ENCODE assay signal across 8 cellular contexts in genomic region chr17:385195-385835, GRCh38. TPM values are rescaled to one million over a fixed set of nuclear protein-coding genes. Genes with fewer than 3 reads are reported as not detected.
DNase-seq lines count a peak whose midpoint lies in the region; ATAC-seq and TF ChIP-seq lines count a peak whose summit lies in the region.

No MANE protein-coding gene starts in this region.

- peak; percentile 25 to 41 (median 36) for ATAC-seq in natural killer cell
- ATAC-seq in GM18867 (IDR thresholded peaks at IDR 0.05; ENCODE audit: unreplicated experiment): no peak
- ATAC-seq in HG02763 (IDR thresholded peaks at IDR 0.05; ENCODE audit: unreplicated experiment): no peak

- H3K27me3 Mint-ChIP-seq in natural killer cell (ENCODE audit: low read depth in 2 of 2): peaks cover 8 to 19% of the 10 kb centered on the region in 2 donors

- peak overlapping the region; percentile 79 for H3K27ac ChIP-seq in WERI-Rb-1

- H3K4me3 ChIP-seq in WERI-Rb-1 (ENCODE audit: low read depth, low read length) (peak overlapping the region; percentile 61), epithelial cell of esophagus (ENCODE audit: low read length) (no peak overlapping the region)

- peak overlapping the region in 1 of 2 donors; percentile 21 for H3K27ac Mint-ChIP-seq in natural killer cell

- no peaks in the 10 kb centered on the region for H3K9me3 Mint-ChIP-seq in natural killer cell

- no peaks in the 10 kb centered on the region for H3K36me3 Mint-ChIP-seq in natural killer cell

- no peaks in the 10 kb centered on the region for H3K36me3 ChIP-seq in WERI-Rb-1

- TF ChIP-seq CTCF in WERI-Rb-1 (IDR thresholded peaks at IDR 0.05; ENCODE audit: low read depth, low read length) (no peak), epithelial cell of esophagus (IDR thresholded peaks at IDR 0.05; ENCODE audit: insufficient read depth, low read depth, low read length, missing control alignments) (no peak), natural killer cell (IDR thresholded peaks at IDR 0.05) (no peak)

- H3K27me3 ChIP-seq in WERI-Rb-1 (ENCODE audit: insufficient read depth, low read depth, severe bottlenecking): no peaks in the 10 kb centered on the region

- H3K9me3 ChIP-seq in WERI-Rb-1 (ENCODE audit: severe bottlenecking): no peaks in the 10 kb centered on the region

- peak overlapping the region; percentile 79 for H3K4me3 Mint-ChIP-seq in natural killer cell

- intact Hi-C loops in natural killer cell (cut with micrococcal nuclease): loop anchor here (5.0 kb wide), 1 partner anchor 243 kb away; a partner anchor contains a TSS

- H3K4me1 Mint-ChIP-seq in natural killer cell: peaks cover 21 to 31% of the 10 kb centered on the region in 2 donors

- DNase-seq in activated T-cell treated with anti-CD3 and anti-CD28 coated beads for 48 hours (ENCODE audit: low read depth): peak; percentile 15
- DNase-seq in activated T-cell treated with anti-CD3 and anti-CD28 coated beads for 4 hours: no peak
- peak; percentile 49 for DNase-seq in WERI-Rb-1
- peak; percentile 10 for DNase-seq in epithelial cell of esophagus (ENCODE audit: low read depth)
- no peak for DNase-seq in natural killer cell
- no peak for DNase-seq in amniotic stem cell (lab: John Stamatoyannopoulos, UW)

RNA-seq across cellular contexts. Expression of gene RPH3AL, which starts 32.7 kb away (rescaled TPM):
- 1 to 10 TPM; 7.2 to 9.9 (median 7.9) TPM for total RNA-seq in natural killer cell

Comparison
In these comparisons a context has a peak if more than half of its experiments do, and no peak if none do; other contexts are left out.
1. DNase-seq: peak in activated T-cell treated with anti-CD3 and anti-CD28 coated beads for 48 hours (single experiment), WERI-Rb-1 (single experiment) and epithelial cell of esophagus (single experiment); none in activated T-cell treated with anti-CD3 and anti-CD28 coated beads for 4 hours (single experiment), natural killer cell (single experiment) and amniotic stem cell (single experiment).
2. ATAC-seq: peak in natural killer cell (3 of 3); none in GM18867 (single experiment) and HG02763 (single experiment).